In the genomic region with DNA sequence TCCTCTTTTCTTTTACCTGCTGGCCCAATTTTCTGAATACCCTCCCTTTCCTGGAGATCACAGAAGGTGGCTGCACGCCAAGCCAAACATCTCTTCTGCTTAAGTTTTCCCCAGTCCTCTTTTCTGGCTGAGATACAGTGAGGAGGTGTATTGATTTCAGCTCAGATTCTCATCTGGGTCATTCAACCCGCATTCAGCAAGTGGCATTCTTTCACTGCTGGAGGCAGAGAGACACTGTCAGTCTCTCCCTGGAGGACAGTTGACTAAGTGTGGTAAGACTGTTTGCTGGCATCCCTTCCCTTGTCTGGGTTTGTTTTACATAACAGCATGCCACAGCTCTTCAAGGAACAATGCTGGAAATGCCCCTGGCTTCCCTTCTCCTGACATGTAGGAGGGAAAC, we compare ENCODE assay signal across 1 cellular context.
TF ChIP-seq lines count a peak whose summit lies in the region.

No MANE protein-coding gene starts in this region.

TF ChIP-seq in WTC11, 78 proteins besides CTCF, POLR2A, EP300 and RAD21:
- no peak for TF ChIP-seq ELF4 (CRISPR knock-in tag; IDR thresholded peaks at IDR 0.05; ENCODE audit: low read depth)
- TF ChIP-seq, protein P1, sequence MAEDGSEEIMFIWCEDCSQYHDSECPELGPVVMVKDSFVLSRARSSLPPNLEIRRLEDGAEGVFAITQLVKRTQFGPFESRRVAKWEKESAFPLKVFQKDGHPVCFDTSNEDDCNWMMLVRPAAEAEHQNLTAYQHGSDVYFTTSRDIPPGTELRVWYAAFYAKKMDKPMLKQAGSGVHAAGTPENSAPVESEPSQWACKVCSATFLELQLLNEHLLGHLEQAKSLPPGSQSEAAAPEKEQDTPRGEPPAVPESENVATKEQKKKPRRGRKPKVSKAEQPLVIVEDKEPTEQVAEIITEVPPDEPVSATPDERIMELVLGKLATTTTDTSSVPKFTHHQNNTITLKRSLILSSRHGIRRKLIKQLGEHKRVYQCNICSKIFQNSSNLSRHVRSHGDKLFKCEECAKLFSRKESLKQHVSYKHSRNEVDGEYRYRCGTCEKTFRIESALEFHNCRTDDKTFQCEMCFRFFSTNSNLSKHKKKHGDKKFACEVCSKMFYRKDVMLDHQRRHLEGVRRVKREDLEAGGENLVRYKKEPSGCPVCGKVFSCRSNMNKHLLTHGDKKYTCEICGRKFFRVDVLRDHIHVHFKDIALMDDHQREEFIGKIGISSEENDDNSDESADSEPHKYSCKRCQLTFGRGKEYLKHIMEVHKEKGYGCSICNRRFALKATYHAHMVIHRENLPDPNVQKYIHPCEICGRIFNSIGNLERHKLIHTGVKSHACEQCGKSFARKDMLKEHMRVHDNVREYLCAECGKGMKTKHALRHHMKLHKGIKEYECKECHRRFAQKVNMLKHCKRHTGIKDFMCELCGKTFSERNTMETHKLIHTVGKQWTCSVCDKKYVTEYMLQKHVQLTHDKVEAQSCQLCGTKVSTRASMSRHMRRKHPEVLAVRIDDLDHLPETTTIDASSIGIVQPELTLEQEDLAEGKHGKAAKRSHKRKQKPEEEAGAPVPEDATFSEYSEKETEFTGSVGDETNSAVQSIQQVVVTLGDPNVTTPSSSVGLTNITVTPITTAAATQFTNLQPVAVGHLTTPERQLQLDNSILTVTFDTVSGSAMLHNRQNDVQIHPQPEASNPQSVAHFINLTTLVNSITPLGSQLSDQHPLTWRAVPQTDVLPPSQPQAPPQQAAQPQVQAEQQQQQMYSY (CRISPR knock-in tag; IDR thresholded peaks at IDR 0.05) = no peak
- TF ChIP-seq ETV6 (CRISPR knock-in tag; IDR thresholded peaks at IDR 0.05) = peak; percentile 55; the same call in 1 of the 2 replicates
- TF ChIP-seq SP1 (CRISPR knock-in tag; conservative IDR thresholded peaks at IDR 0.05) = 0 out of 2 replicates have a peak, but pooled peaks have one; percentile 5
- TF ChIP-seq, protein P2, sequence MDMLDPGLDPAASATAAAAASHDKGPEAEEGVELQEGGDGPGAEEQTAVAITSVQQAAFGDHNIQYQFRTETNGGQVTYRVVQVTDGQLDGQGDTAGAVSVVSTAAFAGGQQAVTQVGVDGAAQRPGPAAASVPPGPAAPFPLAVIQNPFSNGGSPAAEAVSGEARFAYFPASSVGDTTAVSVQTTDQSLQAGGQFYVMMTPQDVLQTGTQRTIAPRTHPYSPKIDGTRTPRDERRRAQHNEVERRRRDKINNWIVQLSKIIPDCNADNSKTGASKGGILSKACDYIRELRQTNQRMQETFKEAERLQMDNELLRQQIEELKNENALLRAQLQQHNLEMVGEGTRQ (CRISPR knock-in tag; IDR thresholded peaks at IDR 0.05) = no peak
- TF ChIP-seq CREM (CRISPR knock-in tag; IDR thresholded peaks at IDR 0.05) = 0 out of 2 replicates have a peak, but pooled peaks have one; percentile 22
- peak; percentile 46; the same call in 1 of the 2 replicates for TF ChIP-seq TEAD1 (CRISPR knock-in tag; IDR thresholded peaks at IDR 0.05)
- TF ChIP-seq, protein P3, sequence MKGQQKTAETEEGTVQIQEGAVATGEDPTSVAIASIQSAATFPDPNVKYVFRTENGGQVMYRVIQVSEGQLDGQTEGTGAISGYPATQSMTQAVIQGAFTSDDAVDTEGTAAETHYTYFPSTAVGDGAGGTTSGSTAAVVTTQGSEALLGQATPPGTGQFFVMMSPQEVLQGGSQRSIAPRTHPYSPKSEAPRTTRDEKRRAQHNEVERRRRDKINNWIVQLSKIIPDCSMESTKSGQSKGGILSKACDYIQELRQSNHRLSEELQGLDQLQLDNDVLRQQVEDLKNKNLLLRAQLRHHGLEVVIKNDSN (CRISPR knock-in tag; IDR thresholded peaks at IDR 0.05) = no peak
- TF ChIP-seq, protein P4, sequence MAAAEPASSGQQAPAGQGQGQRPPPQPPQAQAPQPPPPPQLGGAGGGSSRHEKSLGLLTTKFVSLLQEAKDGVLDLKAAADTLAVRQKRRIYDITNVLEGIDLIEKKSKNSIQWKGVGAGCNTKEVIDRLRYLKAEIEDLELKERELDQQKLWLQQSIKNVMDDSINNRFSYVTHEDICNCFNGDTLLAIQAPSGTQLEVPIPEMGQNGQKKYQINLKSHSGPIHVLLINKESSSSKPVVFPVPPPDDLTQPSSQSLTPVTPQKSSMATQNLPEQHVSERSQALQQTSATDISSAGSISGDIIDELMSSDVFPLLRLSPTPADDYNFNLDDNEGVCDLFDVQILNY (CRISPR knock-in tag; IDR thresholded peaks at IDR 0.05) = no peak
- TF ChIP-seq NFE2L1 (CRISPR knock-in tag; IDR thresholded peaks at IDR 0.05) = no peak
